ENCODE assay signal across 13 cellular contexts in the genomic region with DNA sequence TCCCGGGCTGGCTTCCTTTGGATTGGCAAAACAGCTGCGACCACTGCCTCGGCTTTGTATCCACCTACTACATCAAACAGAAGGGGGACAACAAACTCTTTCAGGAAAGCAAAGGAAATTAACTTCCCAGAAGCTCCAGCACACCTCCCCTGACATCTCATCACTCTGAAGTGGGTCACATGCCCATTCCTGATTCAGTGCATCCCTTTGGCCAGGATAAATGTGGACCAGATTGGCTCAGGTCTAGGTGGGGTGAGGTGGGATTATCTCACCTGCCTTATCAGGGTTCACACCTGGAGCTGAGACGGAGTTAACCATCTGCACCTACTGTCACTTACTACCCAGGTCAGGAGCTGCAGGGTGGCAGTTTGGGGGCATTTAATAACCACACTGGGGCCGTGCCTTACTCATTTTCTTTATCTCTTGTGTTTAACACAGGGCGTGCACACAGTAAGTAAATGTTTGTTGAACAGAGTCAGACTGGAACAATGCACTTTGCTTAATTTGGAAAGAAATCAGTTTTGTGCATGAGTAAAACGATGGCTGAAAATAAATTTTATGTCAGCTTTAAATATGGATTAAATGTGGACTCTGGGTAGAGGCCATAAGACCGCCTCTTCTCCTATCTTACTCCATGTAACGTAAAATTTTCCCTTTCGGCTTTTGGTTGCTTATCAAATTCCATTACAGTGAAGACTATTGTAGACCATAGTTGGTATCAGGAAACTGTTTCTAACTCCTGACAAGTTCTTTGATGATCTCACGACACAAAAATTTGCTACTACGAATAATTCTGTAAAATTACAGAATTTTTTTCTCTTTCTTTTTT. TPM values are rescaled to one million over a fixed set of nuclear protein-coding genes. Genes with fewer than 3 reads are reported as not detected.
A peak's percentile ranks its signal among the peaks of the same experiment; 100 is the strongest.
DNase-seq lines count a peak whose midpoint lies in the region; ATAC-seq and TF ChIP-seq lines count a peak whose summit lies in the region.
"Had no signal": no experiment of that assay in that cellular context is flagged by ENCODE, and none has a peak within 500 bp of the region (broad histone marks: within the 10 kb centered on the region; RNA-seq: fewer than 3 reads in every experiment).

No MANE protein-coding gene starts in this region.

- peaks cover 2% of the 10 kb centered on the region; the same call in 1 of the 2 replicates for H3K27me3 Mint-ChIP-seq in HFFc6 (ENCODE audit: insufficient read depth)
- H3K27me3 Mint-ChIP-seq: activated CD4-positive, alpha-beta T cell treated with anti-CD3 and anti-CD28 coated beads, Interleukin-2, amount 10 ng/mL, durations not matched to agents 7 days and 5 days had no signal

- H3K4me1 ChIP-seq in right cardiac atrium (ENCODE audit: control insufficient read depth, insufficient read depth, low read length) (peaks cover 8% of the 10 kb centered on the region), skeletal muscle tissue (ENCODE audit: control insufficient read depth in 3 of 3, insufficient read depth in 3 of 3, low read length in 3 of 3) (peaks cover 7 to 17% (median 15%) of the 10 kb centered on the region in 3 donors), tibial artery (peaks cover 0 to 10% (median 0%) of the 10 kb centered on the region in 4 donors)

- DNase-seq in HFFc6 (peak; percentile 40), brain microvascular endothelial cell (peak; percentile 49), right cardiac atrium (no peak), tibial artery (no peak), NCI-H1930 (lab: John Stamatoyannopoulos, UW) (no peak)
- DNase-seq in stimulated activated CD4-positive, alpha-beta T cell treated with anti-CD3 and anti-CD28 coated beads, Interleukin-2, amount 100 ng/mL, for 24 hours: no peak
- no peak for DNase-seq in activated CD8-positive, alpha-beta memory T cell treated with anti-CD3 and anti-CD28 coated beads, Interleukin-2, amount 50 U/mL, for 4 hours
- DNase-seq: activated CD4-positive, alpha-beta T cell treated with anti-CD3 and anti-CD28 coated beads, Interleukin-2, amount 10 ng/mL, durations not matched to agents 7 days and 5 days; activated gamma-delta T cell; CD4-positive, alpha-beta memory T cell; NCI-H187 treated with DMSO at 0.1 percent for 48 hours; T-helper 1 cell had no signal

- intact Hi-C loops in right cardiac atrium (cut with DNase I) (no loop called here), tibial artery (cut with DNase I; ENCODE audit: low total_unique reads) (loop anchor here (5.0 kb wide), 1 partner anchor 128 kb away; the partner anchor contains the start of gene GPRC5B)

- no peaks in the 10 kb centered on the region for H3K36me3 ChIP-seq in brain microvascular endothelial cell (replicated peaks)
- no peaks in the 10 kb centered on the region for H3K36me3 ChIP-seq in skeletal muscle tissue (ENCODE audit: control insufficient read depth in 3 of 3, insufficient read depth in 3 of 3, low read length in 3 of 3)
- no peaks in the 10 kb centered on the region for H3K36me3 ChIP-seq in tibial artery

- H3K27me3 ChIP-seq in brain microvascular endothelial cell (replicated peaks) (no peaks in the 10 kb centered on the region), right cardiac atrium (ENCODE audit: control insufficient read depth, insufficient read depth) (no peaks in the 10 kb centered on the region), skeletal muscle tissue (ENCODE audit: control insufficient read depth in 3 of 3, insufficient read depth in 3 of 3, low read length in 3 of 3) (no peaks in the 10 kb centered on the region), tibial artery (no peaks in the 10 kb centered on the region)

- TF ChIP-seq CTCF in HFFc6 (IDR thresholded peaks at IDR 0.05) (no peak), brain microvascular endothelial cell (IDR thresholded peaks at IDR 0.05; ENCODE audit: low read depth, low read length, missing control alignments) (no peak), tibial artery (IDR thresholded peaks at IDR 0.05) (no peak)

- peak overlapping the region; percentile 19; the same call in 1 of the 2 replicates for H3K4me3 Mint-ChIP-seq in HFFc6
- H3K4me3 Mint-ChIP-seq: activated CD4-positive, alpha-beta T cell treated with anti-CD3 and anti-CD28 coated beads, Interleukin-2, amount 10 ng/mL, durations not matched to agents 7 days and 5 days; CD4-positive, alpha-beta memory T cell had no signal

- H3K9me3 ChIP-seq in right cardiac atrium (ENCODE audit: control insufficient read depth, low read length): no peaks in the 10 kb centered on the region
- H3K9me3 ChIP-seq in skeletal muscle tissue (ENCODE audit: control insufficient read depth in 3 of 3, low read length in 3 of 3): no peaks in the 10 kb centered on the region
- H3K9me3 ChIP-seq in tibial artery: no peaks in the 10 kb centered on the region

- peak overlapping the region; percentile 15; the same call in 1 of the 2 replicates for H3K27ac Mint-ChIP-seq in HFFc6
- H3K27ac Mint-ChIP-seq: activated CD4-positive, alpha-beta T cell treated with anti-CD3 and anti-CD28 coated beads, Interleukin-2, amount 10 ng/mL, durations not matched to agents 7 days and 5 days had no signal

- H3K36me3 Mint-ChIP-seq in HFFc6 (ENCODE audit: low read depth): no peaks in the 10 kb centered on the region
- H3K36me3 Mint-ChIP-seq: CD4-positive, alpha-beta memory T cell had no signal

- 47% methylated on average over 12 of the region's 12 CpGs for WGBS in right cardiac atrium

- peak overlapping the region; percentile 46 for H3K27ac ChIP-seq in brain microvascular endothelial cell
- peak overlapping the region; percentile 90 for H3K27ac ChIP-seq in right cardiac atrium (ENCODE audit: low read length)
- peak overlapping the region; percentile 28 for H3K27ac ChIP-seq in skeletal muscle tissue (ENCODE audit: low read depth, low read length)
- no peak overlapping the region for H3K27ac ChIP-seq in tibial artery

- no peaks in the 10 kb centered on the region for H3K9me3 Mint-ChIP-seq in HFFc6
- H3K9me3 Mint-ChIP-seq: activated CD4-positive, alpha-beta T cell treated with anti-CD3 and anti-CD28 coated beads, Interleukin-2, amount 10 ng/mL, durations not matched to agents 7 days and 5 days; CD4-positive, alpha-beta memory T cell had no signal

- H3K9ac ChIP-seq in skeletal muscle tissue (ENCODE audit: low read depth in 1 of 3, low read length in 3 of 3): no peak overlapping the region

- peaks cover 13% of the 10 kb centered on the region for H3K4me1 Mint-ChIP-seq in HFFc6 (ENCODE audit: low read depth)
- H3K4me1 Mint-ChIP-seq: activated CD4-positive, alpha-beta T cell treated with anti-CD3 and anti-CD28 coated beads, Interleukin-2, amount 10 ng/mL, durations not matched to agents 7 days and 5 days; CD4-positive, alpha-beta memory T cell had no signal

- in situ Hi-C loops in brain microvascular endothelial cell (cut with HindIII; ENCODE audit: low pct_ligation_motif_present, low sequenced_read_pairs): no loop called here

- H3K4me3 ChIP-seq in brain microvascular endothelial cell (ENCODE audit: low read depth, low read length) (no peak overlapping the region), right cardiac atrium (ENCODE audit: low read length) (no peak overlapping the region), skeletal muscle tissue (ENCODE audit: low read length in 3 of 3) (no peak overlapping the region), tibial artery (no peak overlapping the region)

- ATAC-seq in right cardiac atrium: peak; percentile 75 to 89

RNA-seq across cellular contexts. Expression of gene IQCK, which starts 36.0 kb away (rescaled TPM):
- 1 to 10 TPM; 2.2 to 5.0 (median 2.8) TPM for total RNA-seq in HFFc6 (2021; fragmentation: NEBNext Ultra II Directional; extraction: Animal tissue kit (Norgen Biotek cat#: 25700))
- 1 to 10 TPM; 5.1 to 8.3 (median 6.4) TPM for total RNA-seq in right cardiac atrium
- 5.1 TPM for polyA plus RNA-seq in right cardiac atrium
- 10.4 TPM for total RNA-seq in skeletal muscle tissue

RNA-seq across cellular contexts. Expression of gene KNOP1, which starts 36.0 kb away (rescaled TPM):
- 10 to 100 TPM; 11.0 to 16.3 (median 13.9) TPM for total RNA-seq in HFFc6 (2021; fragmentation: NEBNext Ultra II Directional; extraction: Animal tissue kit (Norgen Biotek cat#: 25700))
- total RNA-seq in right cardiac atrium: 1 to 10 TPM; 6.1 to 9.2 (median 7.9) TPM
- 12.5 TPM for polyA plus RNA-seq in right cardiac atrium
- 11.5 TPM for total RNA-seq in skeletal muscle tissue

Comparison
In these comparisons a context has a peak if more than half of its experiments do, and no peak if none do; other contexts are left out.
1. DNase-seq: peak in HFFc6 (single experiment) and brain microvascular endothelial cell (single experiment); none in right cardiac atrium (0 of 3), tibial artery (0 of 2), NCI-H1930 (0 of 2), stimulated activated CD4-positive, alpha-beta T cell treated with anti-CD3 and anti-CD28 coated beads, Interleukin-2, amount 100 ng/mL, for 24 hours (0 of 2) and activated CD8-positive, alpha-beta memory T cell treated with anti-CD3 and anti-CD28 coated beads, Interleukin-2, amount 50 U/mL, for 4 hours (single experiment).
2. H3K27ac ChIP-seq: peak in brain microvascular endothelial cell (single experiment), right cardiac atrium (single experiment) and skeletal muscle tissue (single experiment); none in tibial artery (0 of 2).